Comparison of ENCODE assay signal across 8 cellular contexts in the genomic region with DNA sequence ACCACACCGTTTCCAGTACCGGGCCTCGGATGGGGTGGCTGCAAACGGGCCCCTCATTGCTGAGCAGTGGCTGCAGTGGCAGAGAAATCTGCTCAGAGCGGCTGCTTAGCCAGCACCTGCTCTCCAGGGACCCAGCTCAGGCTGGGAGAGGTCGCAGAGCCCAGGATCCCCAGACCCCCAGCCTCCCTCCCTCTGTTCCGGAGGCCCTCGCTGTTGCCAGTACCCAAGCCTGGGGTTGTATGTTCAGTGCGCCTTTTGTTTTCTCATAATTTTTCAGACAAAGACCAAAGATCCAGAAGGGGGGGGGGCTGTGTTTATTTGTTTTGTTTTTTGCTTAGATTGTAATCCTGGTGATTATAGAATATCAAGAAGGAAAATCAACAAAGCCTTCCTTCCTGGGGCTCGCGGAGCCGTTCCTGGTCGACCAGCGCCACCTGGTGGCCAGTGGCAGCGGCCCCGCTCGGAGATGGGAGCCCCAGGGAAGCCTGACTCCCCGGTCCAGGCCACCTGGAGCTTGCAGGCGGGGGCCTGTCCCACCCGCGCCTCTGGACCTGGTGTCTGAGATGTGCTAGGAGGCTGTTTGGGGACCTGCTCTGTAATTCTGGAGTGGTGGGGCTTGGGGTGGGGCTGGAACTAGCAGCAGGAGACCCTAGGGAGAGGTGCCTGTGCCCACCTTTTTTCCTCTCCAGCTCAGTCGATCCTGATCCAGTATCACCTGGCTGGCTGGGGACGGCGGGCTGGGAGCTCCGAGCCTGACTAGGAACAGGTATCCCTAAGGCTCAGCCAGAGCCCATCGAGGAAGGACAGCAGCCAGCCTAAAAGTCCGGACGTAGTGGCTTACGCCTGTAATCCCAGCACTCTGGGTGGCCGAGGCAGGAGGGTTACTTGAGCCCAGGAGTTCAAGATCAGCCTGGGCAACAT.
A peak's percentile ranks its signal among the peaks of the same experiment; 100 is the strongest.
DNase-seq lines count a peak whose midpoint lies in the region; ATAC-seq and TF ChIP-seq lines count a peak whose summit lies in the region.

No MANE protein-coding gene starts in this region.

- H3K4me3 ChIP-seq in heart left ventricle = no peak overlapping the region
- no peak overlapping the region for H3K4me3 ChIP-seq in retinal pigment epithelial cell (ENCODE audit: low read length)

- TF ChIP-seq CTCF in heart left ventricle (IDR thresholded peaks at IDR 0.05) (peak; percentile 85 to 98 (median 94)), retinal pigment epithelial cell (conservative IDR thresholded peaks at IDR 0.05; ENCODE audit: low read depth, low read length) (peak; percentile 89)

- WGBS in heart left ventricle, 4 donors = 38 to 48% (median 44%) methylated on average over 24 to 30 of the region's 30 CpGs

- peaks cover 0 to 3% (median 0%) of the 10 kb centered on the region in 9 donors for H3K27me3 ChIP-seq in heart left ventricle

- no peak overlapping the region for H3K27ac ChIP-seq in heart left ventricle

- no peaks in the 10 kb centered on the region for H3K36me3 ChIP-seq in heart left ventricle

- peaks cover 0 to 27% (median 8%) of the 10 kb centered on the region in 12 donors for H3K4me1 ChIP-seq in heart left ventricle

- no peak for TF ChIP-seq POLR2A in heart left ventricle (IDR thresholded peaks at IDR 0.05)

- H3K9me3 ChIP-seq in heart left ventricle = peaks cover 0 to 5% (median 0%) of the 10 kb centered on the region in 12 donors

- DNase-seq in COLO829 (ENCODE audit: low spot score) = peak; percentile 82
- DNase-seq in HUDEP-2 (lab: John Stamatoyannopoulos, UW; ENCODE audit: unreplicated experiment in 76 of 76) = peak in 52 of 76 experiments; percentile 1 to 65 (median 30)
- DNase-seq in SKM-1 (lab: John Stamatoyannopoulos, UW; ENCODE audit: unreplicated experiment) = peak; percentile 35
- peak; percentile 74 for DNase-seq in activated naive CD4-positive, alpha-beta T cell treated with anti-CD3 and anti-CD28 coated beads, Interleukin-2, amount 50 U/mL, for 16 hours
- peak; percentile 54 to 82 (median 62) for DNase-seq in heart left ventricle
- DNase-seq in retinal pigment epithelial cell (ENCODE audit: low read depth) = no peak
- DNase-seq in H4 (ENCODE audit: low spot score) = no peak

- ATAC-seq in heart left ventricle (peak in 1 of 4 donors; percentile 29), GM18511 (IDR thresholded peaks at IDR 0.05; ENCODE audit: unreplicated experiment) (no peak)

- intact Hi-C loops in heart left ventricle (cut with DNase I) = loop anchor here (2.0 to 10.0 kb wide), 21 partner anchors 62 to 930 kb away; no protein-coding TSS in a partner anchor

Comparison
In these comparisons a context has a peak if more than half of its experiments do, and no peak if none do; other contexts are left out.
1. DNase-seq: peak in COLO829 (single experiment), HUDEP-2 (52 of 76), SKM-1 (single experiment), activated naive CD4-positive, alpha-beta T cell treated with anti-CD3 and anti-CD28 coated beads, Interleukin-2, amount 50 U/mL, for 16 hours (single experiment) and heart left ventricle (5 of 5); none in retinal pigment epithelial cell (single experiment) and H4 (single experiment).